In the genomic region with DNA sequence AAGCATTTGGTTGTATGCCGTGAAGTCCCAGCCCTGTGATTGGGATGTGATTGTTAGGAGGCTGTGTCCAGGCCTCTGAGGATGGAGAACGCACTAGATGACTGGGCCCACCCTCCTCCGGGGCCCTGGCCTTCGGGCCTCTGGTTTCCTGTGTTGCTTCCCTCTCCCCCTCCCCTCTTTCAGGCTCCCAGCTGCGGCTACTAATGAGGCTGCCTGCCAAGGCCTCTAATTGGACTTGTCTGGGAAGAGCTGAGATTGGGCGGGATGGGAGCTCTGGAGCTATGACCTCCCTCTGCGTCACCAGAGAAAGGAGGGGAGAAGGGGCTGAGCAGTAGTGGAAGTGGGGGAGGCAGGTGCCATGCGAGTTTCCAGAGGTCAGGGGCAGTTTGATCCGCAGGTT, we compare ENCODE assay signal across 1 cellular context.
TF ChIP-seq lines count a peak whose summit lies in the region.

No MANE protein-coding gene starts in this region.

TF ChIP-seq in GM23338, 12 proteins besides CTCF, POLR2A, EP300 and RAD21:
- TF ChIP-seq, protein P1, sequence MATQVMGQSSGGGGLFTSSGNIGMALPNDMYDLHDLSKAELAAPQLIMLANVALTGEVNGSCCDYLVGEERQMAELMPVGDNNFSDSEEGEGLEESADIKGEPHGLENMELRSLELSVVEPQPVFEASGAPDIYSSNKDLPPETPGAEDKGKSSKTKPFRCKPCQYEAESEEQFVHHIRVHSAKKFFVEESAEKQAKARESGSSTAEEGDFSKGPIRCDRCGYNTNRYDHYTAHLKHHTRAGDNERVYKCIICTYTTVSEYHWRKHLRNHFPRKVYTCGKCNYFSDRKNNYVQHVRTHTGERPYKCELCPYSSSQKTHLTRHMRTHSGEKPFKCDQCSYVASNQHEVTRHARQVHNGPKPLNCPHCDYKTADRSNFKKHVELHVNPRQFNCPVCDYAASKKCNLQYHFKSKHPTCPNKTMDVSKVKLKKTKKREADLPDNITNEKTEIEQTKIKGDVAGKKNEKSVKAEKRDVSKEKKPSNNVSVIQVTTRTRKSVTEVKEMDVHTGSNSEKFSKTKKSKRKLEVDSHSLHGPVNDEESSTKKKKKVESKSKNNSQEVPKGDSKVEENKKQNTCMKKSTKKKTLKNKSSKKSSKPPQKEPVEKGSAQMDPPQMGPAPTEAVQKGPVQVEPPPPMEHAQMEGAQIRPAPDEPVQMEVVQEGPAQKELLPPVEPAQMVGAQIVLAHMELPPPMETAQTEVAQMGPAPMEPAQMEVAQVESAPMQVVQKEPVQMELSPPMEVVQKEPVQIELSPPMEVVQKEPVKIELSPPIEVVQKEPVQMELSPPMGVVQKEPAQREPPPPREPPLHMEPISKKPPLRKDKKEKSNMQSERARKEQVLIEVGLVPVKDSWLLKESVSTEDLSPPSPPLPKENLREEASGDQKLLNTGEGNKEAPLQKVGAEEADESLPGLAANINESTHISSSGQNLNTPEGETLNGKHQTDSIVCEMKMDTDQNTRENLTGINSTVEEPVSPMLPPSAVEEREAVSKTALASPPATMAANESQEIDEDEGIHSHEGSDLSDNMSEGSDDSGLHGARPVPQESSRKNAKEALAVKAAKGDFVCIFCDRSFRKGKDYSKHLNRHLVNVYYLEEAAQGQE (IDR thresholded peaks at IDR 0.05; ENCODE audit: unreplicated experiment) = no peak
- TF ChIP-seq CREB1 (CRISPR knock-in tag; IDR thresholded peaks at IDR 0.05; ENCODE audit: low read depth) = no peak
- no peak for TF ChIP-seq POLR2AphosphoS5 (IDR thresholded peaks at IDR 0.05; ENCODE audit: low read depth)
- TF ChIP-seq ZNF114 (CRISPR knock-in tag; IDR thresholded peaks at IDR 0.05) = no peak
- TF ChIP-seq, protein P2, sequence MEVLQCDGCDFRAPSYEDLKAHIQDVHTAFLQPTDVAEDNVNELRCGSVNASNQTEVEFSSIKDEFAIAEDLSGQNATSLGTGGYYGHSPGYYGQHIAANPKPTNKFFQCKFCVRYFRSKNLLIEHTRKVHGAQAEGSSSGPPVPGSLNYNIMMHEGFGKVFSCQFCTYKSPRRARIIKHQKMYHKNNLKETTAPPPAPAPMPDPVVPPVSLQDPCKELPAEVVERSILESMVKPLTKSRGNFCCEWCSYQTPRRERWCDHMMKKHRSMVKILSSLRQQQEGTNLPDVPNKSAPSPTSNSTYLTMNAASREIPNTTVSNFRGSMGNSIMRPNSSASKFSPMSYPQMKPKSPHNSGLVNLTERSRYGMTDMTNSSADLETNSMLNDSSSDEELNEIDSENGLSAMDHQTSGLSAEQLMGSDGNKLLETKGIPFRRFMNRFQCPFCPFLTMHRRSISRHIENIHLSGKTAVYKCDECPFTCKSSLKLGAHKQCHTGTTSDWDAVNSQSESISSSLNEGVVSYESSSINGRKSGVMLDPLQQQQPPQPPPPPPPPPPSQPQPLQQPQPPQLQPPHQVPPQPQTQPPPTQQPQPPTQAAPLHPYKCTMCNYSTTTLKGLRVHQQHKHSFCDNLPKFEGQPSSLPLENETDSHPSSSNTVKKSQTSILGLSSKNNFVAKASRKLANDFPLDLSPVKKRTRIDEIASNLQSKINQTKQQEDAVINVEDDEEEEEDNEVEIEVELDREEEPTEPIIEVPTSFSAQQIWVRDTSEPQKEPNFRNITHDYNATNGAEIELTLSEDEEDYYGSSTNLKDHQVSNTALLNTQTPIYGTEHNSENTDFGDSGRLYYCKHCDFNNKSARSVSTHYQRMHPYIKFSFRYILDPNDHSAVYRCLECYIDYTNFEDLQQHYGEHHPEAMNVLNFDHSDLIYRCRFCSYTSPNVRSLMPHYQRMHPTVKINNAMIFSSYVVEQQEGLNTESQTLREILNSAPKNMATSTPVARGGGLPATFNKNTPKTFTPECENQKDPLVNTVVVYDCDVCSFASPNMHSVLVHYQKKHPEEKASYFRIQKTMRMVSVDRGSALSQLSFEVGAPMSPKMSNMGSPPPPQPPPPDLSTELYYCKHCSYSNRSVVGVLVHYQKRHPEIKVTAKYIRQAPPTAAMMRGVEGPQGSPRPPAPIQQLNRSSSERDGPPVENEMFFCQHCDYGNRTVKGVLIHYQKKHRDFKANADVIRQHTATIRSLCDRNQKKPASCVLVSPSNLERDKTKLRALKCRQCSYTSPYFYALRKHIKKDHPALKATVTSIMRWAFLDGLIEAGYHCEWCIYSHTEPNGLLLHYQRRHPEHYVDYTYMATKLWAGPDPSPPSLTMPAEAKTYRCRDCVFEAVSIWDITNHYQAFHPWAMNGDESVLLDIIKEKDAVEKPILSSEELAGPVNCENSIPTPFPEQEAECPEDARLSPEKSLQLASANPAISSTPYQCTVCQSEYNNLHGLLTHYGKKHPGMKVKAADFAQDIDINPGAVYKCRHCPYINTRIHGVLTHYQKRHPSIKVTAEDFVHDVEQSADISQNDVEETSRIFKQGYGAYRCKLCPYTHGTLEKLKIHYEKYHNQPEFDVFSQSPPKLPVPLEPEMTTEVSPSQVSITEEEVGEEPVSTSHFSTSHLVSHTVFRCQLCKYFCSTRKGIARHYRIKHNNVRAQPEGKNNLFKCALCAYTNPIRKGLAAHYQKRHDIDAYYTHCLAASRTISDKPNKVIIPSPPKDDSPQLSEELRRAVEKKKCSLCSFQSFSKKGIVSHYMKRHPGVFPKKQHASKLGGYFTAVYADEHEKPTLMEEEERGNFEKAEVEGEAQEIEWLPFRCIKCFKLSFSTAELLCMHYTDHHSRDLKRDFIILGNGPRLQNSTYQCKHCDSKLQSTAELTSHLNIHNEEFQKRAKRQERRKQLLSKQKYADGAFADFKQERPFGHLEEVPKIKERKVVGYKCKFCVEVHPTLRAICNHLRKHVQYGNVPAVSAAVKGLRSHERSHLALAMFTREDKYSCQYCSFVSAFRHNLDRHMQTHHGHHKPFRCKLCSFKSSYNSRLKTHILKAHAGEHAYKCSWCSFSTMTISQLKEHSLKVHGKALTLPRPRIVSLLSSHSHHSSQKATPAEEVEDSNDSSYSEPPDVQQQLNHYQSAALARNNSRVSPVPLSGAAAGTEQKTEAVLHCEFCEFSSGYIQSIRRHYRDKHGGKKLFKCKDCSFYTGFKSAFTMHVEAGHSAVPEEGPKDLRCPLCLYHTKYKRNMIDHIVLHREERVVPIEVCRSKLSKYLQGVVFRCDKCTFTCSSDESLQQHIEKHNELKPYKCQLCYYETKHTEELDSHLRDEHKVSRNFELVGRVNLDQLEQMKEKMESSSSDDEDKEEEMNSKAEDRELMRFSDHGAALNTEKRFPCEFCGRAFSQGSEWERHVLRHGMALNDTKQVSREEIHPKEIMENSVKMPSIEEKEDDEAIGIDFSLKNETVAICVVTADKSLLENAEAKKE (CRISPR knock-in tag; IDR thresholded peaks at IDR 0.05) = no peak
- TF ChIP-seq EZH2phosphoT487 (IDR thresholded peaks at IDR 0.05; ENCODE audit: unreplicated experiment) = no peak
- TF ChIP-seq STAT1 (IDR thresholded peaks at IDR 0.05; ENCODE audit: unreplicated experiment) = no peak
- no peak for TF ChIP-seq ZNF331 (CRISPR knock-in tag; IDR thresholded peaks at IDR 0.05; ENCODE audit: low read depth)
- TF ChIP-seq NANOG (IDR thresholded peaks at IDR 0.05; ENCODE audit: borderline replicate concordance) = no peak
- TF ChIP-seq, protein P3, sequence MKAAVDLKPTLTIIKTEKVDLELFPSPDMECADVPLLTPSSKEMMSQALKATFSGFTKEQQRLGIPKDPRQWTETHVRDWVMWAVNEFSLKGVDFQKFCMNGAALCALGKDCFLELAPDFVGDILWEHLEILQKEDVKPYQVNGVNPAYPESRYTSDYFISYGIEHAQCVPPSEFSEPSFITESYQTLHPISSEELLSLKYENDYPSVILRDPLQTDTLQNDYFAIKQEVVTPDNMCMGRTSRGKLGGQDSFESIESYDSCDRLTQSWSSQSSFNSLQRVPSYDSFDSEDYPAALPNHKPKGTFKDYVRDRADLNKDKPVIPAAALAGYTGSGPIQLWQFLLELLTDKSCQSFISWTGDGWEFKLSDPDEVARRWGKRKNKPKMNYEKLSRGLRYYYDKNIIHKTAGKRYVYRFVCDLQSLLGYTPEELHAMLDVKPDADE (IDR thresholded peaks at IDR 0.05) = no peak
- TF ChIP-seq EZH2 (IDR thresholded peaks at IDR 0.05; ENCODE audit: low read depth, unreplicated experiment) = no peak
- TF ChIP-seq JUNB (IDR thresholded peaks at IDR 0.05; ENCODE audit: unreplicated experiment) = no peak
